In the genomic region with DNA sequence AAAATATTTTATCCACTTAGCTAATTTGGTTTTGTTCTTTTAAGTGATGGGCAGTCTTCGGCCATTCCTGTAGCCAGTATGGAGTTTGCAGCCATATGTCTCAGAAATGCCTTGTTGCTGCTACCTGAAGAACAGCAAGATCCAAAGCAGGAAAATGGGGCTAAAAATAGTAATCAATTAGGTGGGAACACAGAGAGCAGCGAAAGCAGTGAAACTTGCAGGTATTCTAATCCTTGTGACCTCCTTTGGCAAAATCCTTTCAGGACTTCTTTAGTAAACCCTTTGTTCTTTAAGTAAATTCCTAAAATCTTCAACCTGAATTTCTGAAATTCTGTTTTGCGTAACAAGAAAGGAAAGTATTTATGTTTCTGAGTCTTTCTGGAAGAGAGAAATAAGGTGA, we compare ENCODE assay signal across 30 cellular contexts.
"Had no signal": no experiment of that assay in that cellular context is flagged by ENCODE, and none has a peak within 500 bp of the region (broad histone marks: within the 10 kb centered on the region; RNA-seq: fewer than 3 reads in every experiment).

No MANE protein-coding gene starts in this region.

- DNase-seq: activated B cell treated with CpG ODN at 0.5 μM for 24 hours; activated CD4-positive, alpha-beta T cell treated with anti-CD3 and anti-CD28 coated beads for 36 hours; activated CD8-positive, alpha-beta memory T cell treated with anti-CD3 and anti-CD28 coated beads, Interleukin-2, amount 10 ng/mL, durations not matched to agents 7 days and 5 days; activated CD8-positive, alpha-beta T cell treated with anti-CD3 and anti-CD28 coated beads, Interleukin-2, amount 10 ng/mL, durations not matched to agents 7 days and 5 days; activated T-cell treated with anti-CD3 and anti-CD28 coated beads, Interleukin-2, amount 50 U/mL, for 48 hours; anterior cingulate cortex; effector CD8-positive, alpha-beta T cell; gastrocnemius medialis; glutamatergic neuron; kidney glomerular epithelial cell; left lung; lower lobe of right lung; mesenchymal stem cell; natural killer cell; ovary; retina; sigmoid colon; small intestine; stimulated activated CD4-positive, alpha-beta T cell treated with anti-CD3 and anti-CD28 coated beads, Interleukin-4, amount 100 ng/mL, for 24 hours; stimulated activated naive CD8-positive, alpha-beta T cell treated with anti-CD3 and anti-CD28 coated beads, Interleukin-15, amount 100 ng/mL, for 72 hours; substantia nigra; T-helper 2 cell; upper lobe of left lung had no signal

- H3K9me3 Mint-ChIP-seq: activated B cell treated with CpG ODN at 0.5 μM for 24 hours; activated naive CD4-positive, alpha-beta T cell treated with anti-CD3 and anti-CD28 coated beads, Interleukin-2, amount 50 U/mL, for 72 hours; activated T-helper 2 cell treated with anti-CD3 and anti-CD28 coated beads, Interferon-gamma antibody, Interleukin-2, Interleukin-4, amounts not matched to agents 10 μg/mL and 5 μg/mL and 100 μg/mL, durations not matched to agents 14 hours and 24 hours and 36 hours; natural killer cell; stimulated activated effector memory CD8-positive, alpha-beta T cell treated with anti-CD3 and anti-CD28 coated beads, Interleukin-12 subunit alpha, Interleukin-12 subunit beta, amount 100 ng/mL, for 72 hours; stimulated activated naive CD8-positive, alpha-beta T cell treated with anti-CD3 and anti-CD28 coated beads, Interleukin-15, amount 100 ng/mL, for 72 hours had no signal

- H3K4me1 Mint-ChIP-seq: activated B cell treated with CpG ODN at 0.5 μM for 24 hours; activated CD4-positive, alpha-beta T cell treated with anti-CD3 and anti-CD28 coated beads for 36 hours; activated CD8-positive, alpha-beta memory T cell treated with anti-CD3 and anti-CD28 coated beads, Interleukin-2, amount 10 ng/mL, durations not matched to agents 7 days and 5 days; natural killer cell; stimulated activated effector memory CD8-positive, alpha-beta T cell treated with anti-CD3 and anti-CD28 coated beads, Interleukin-12 subunit alpha, Interleukin-12 subunit beta, amount 100 ng/mL, for 72 hours; stimulated activated naive CD8-positive, alpha-beta T cell treated with anti-CD3 and anti-CD28 coated beads, Interleukin-15, amount 100 ng/mL, for 72 hours had no signal

- H3K27ac ChIP-seq: gastrocnemius medialis, left lung, lower lobe of right lung, ovary, prostate gland, sigmoid colon, upper lobe of left lung, vagina had no signal

- H3K4me3 ChIP-seq: gastrocnemius medialis, left lung, lower lobe of right lung, ovary, prostate gland, sigmoid colon, upper lobe of left lung, vagina had no signal

- H3K4me1 ChIP-seq: gastrocnemius medialis, left lung, lower lobe of right lung, prostate gland, sigmoid colon, upper lobe of left lung, vagina had no signal

- H3K27me3 ChIP-seq: gastrocnemius medialis, left lung, ovary, sigmoid colon, upper lobe of left lung, vagina had no signal

- ATAC-seq: activated CD4-positive, alpha-beta T cell treated with anti-CD3 and anti-CD28 coated beads for 36 hours; activated CD8-positive, alpha-beta memory T cell treated with anti-CD3 and anti-CD28 coated beads, Interleukin-2, amount 10 ng/mL, durations not matched to agents 7 days and 5 days; activated CD8-positive, alpha-beta T cell treated with anti-CD3 and anti-CD28 coated beads, Interleukin-2, amount 10 ng/mL, durations not matched to agents 7 days and 5 days; activated naive CD4-positive, alpha-beta T cell treated with anti-CD3 and anti-CD28 coated beads, Interleukin-2, amount 50 U/mL, for 72 hours; gastrocnemius medialis; left lung; lower lobe of right lung; natural killer cell; stimulated activated effector memory CD8-positive, alpha-beta T cell treated with anti-CD3 and anti-CD28 coated beads, Interleukin-12 subunit alpha, Interleukin-12 subunit beta, amount 100 ng/mL, for 72 hours; stimulated activated naive CD8-positive, alpha-beta T cell treated with anti-CD3 and anti-CD28 coated beads, Interleukin-15, amount 100 ng/mL, for 72 hours had no signal

- H3K36me3 Mint-ChIP-seq: natural killer cell had no signal

- H3K4me3 Mint-ChIP-seq: activated B cell treated with CpG ODN at 0.5 μM for 24 hours; activated CD4-positive, alpha-beta T cell treated with anti-CD3 and anti-CD28 coated beads for 36 hours; activated CD8-positive, alpha-beta memory T cell treated with anti-CD3 and anti-CD28 coated beads, Interleukin-2, amount 10 ng/mL, durations not matched to agents 7 days and 5 days; activated CD8-positive, alpha-beta T cell treated with anti-CD3 and anti-CD28 coated beads, Interleukin-2, amount 10 ng/mL, durations not matched to agents 7 days and 5 days; natural killer cell; stimulated activated effector memory CD8-positive, alpha-beta T cell treated with anti-CD3 and anti-CD28 coated beads, Interleukin-12 subunit alpha, Interleukin-12 subunit beta, amount 100 ng/mL, for 72 hours; stimulated activated naive CD8-positive, alpha-beta T cell treated with anti-CD3 and anti-CD28 coated beads, Interleukin-15, amount 100 ng/mL, for 72 hours had no signal

- FAIRE-seq: bronchial epithelial cell, colon, small intestine had no signal

- H3K36me3 ChIP-seq: ovary, prostate gland had no signal

- H3K9me3 ChIP-seq: gastrocnemius medialis, left lung, lower lobe of right lung, ovary, prostate gland, sigmoid colon, upper lobe of left lung, vagina had no signal

- H3K27ac Mint-ChIP-seq: activated B cell treated with CpG ODN at 0.5 μM for 24 hours; activated CD4-positive, alpha-beta T cell treated with anti-CD3 and anti-CD28 coated beads for 36 hours; activated CD8-positive, alpha-beta memory T cell treated with anti-CD3 and anti-CD28 coated beads, Interleukin-2, amount 10 ng/mL, durations not matched to agents 7 days and 5 days; activated CD8-positive, alpha-beta T cell treated with anti-CD3 and anti-CD28 coated beads, Interleukin-2, amount 10 ng/mL, durations not matched to agents 7 days and 5 days; activated naive CD4-positive, alpha-beta T cell treated with anti-CD3 and anti-CD28 coated beads, Interleukin-2, amount 50 U/mL, for 72 hours; activated T-helper 2 cell treated with anti-CD3 and anti-CD28 coated beads, Interferon-gamma antibody, Interleukin-2, Interleukin-4, amounts not matched to agents 10 μg/mL and 5 μg/mL and 100 μg/mL, durations not matched to agents 14 hours and 24 hours and 36 hours; natural killer cell; stimulated activated effector memory CD8-positive, alpha-beta T cell treated with anti-CD3 and anti-CD28 coated beads, Interleukin-12 subunit alpha, Interleukin-12 subunit beta, amount 100 ng/mL, for 72 hours had no signal

- H3K27me3 Mint-ChIP-seq: activated B cell treated with CpG ODN at 0.5 μM for 24 hours; activated CD4-positive, alpha-beta T cell treated with anti-CD3 and anti-CD28 coated beads for 36 hours; activated CD8-positive, alpha-beta memory T cell treated with anti-CD3 and anti-CD28 coated beads, Interleukin-2, amount 10 ng/mL, durations not matched to agents 7 days and 5 days; stimulated activated naive CD8-positive, alpha-beta T cell treated with anti-CD3 and anti-CD28 coated beads, Interleukin-15, amount 100 ng/mL, for 72 hours had no signal
